Comparison of ENCODE assay signal across 8 cellular contexts in genomic region chr4:56907489-56908205, GRCh38.
DNase-seq lines count a peak whose midpoint lies in the region; ATAC-seq lines count a peak whose summit lies in the region.

Gene REST (plus strand): TSS chr4:56907900. CDS start chr4:56910639, 2,739 bp downstream.

- DNase-seq in NCI-H1092 treated with DMSO at 0.1 percent for 48 hours (lab: John Stamatoyannopoulos, UW) (peak; percentile 11), NCI-H1092 (lab: John Stamatoyannopoulos, UW) (no peak), NCI-H1105 (lab: John Stamatoyannopoulos, UW) (peak; percentile 18), caudate nucleus (lab: John Stamatoyannopoulos, UW) (peak in 51 of 61 donors; percentile 5 to 76 (median 42)), iris pigment epithelial cell (ENCODE audit: low read depth) (peak; percentile 58)
- peak; percentile 67 for DNase-seq in activated CD4-positive, CD25-positive, alpha-beta regulatory T cell treated with anti-CD3 and anti-CD28 coated beads, Interleukin-2, amount 50 U/mL, for 16 hours (ENCODE audit: low read depth, low spot score)
- DNase-seq in stimulated activated CD4-positive, alpha-beta T cell treated with anti-CD3 and anti-CD28 coated beads, Interleukin-12 subunit alpha, Interleukin-12 subunit beta, amount 100 ng/mL, for 24 hours (ENCODE audit: low read depth in 2 of 2), result peak; percentile 67 to 69

- peak within 1 kb of the TSS; percentile 44 for H3K27ac ChIP-seq in caudate nucleus (ENCODE audit: low read depth, low read length)

- ATAC-seq in HG02588 (IDR thresholded peaks at IDR 0.05; ENCODE audit: unreplicated experiment), result peak; percentile 51
